Comparison of ENCODE assay signal across 8 cellular contexts in the genomic region with DNA sequence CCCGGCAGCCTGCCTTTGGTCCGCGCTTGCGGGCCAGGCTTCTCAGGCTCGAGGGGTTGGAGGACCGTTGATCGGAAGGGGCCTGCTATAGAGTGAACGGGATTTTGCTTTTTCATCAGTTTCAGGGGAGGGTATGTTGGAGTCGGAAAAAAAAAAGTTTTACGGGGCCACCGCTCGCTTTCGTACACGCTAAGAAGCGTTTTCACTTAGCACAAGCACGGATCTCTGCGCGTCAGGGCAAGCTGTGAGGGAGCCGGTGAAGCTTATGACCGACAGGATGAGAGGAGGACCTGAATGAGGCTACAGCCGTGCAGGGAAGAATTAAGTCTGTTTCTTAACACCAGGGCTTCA. TPM values are rescaled to one million over a fixed set of nuclear protein-coding genes. Genes with fewer than 3 reads are reported as not detected.
DNase-seq lines count a peak whose midpoint lies in the region; ATAC-seq and TF ChIP-seq lines count a peak whose summit lies in the region.

No MANE protein-coding gene starts in this region.

- CTCF ChIA-PET in MCF 10A (lab: Yijun Ruan, JAX) = interaction anchor here (0.6 to 3.0 kb wide), 6 partner anchors 23 to 359 kb away, joined by 3 to 15 read pairs (median 5); a partner anchor contains a TSS

- no peak overlapping the region for H3K4me3 Mint-ChIP-seq in MCF 10A (ENCODE audit: unreplicated experiment)

- no peak for TF ChIP-seq EP300 in tibial nerve (IDR thresholded peaks at IDR 0.05)

- DNase-seq in EL (peak; percentile 20), NB4 (ENCODE audit: low read depth) (peak; percentile 59), MCF 10A (ENCODE audit: unreplicated experiment) (no peak), lung (ENCODE audit: low spot score) (no peak), tibial nerve (ENCODE audit: low spot score in 2 of 2) (no peak), superior temporal gyrus (ENCODE audit: extremely low spot score) (no peak)

- H3K36me3 ChIP-seq in lung (ENCODE audit: control insufficient read depth in 2 of 2, insufficient read depth in 2 of 2, low read length in 2 of 2) (peaks cover 0 to under 1% of the 10 kb centered on the region in 2 donors), tibial nerve (peaks cover 0 to 2% (median 0%) of the 10 kb centered on the region in 3 donors)

- H3K9me3 ChIP-seq in lung (ENCODE audit: control insufficient read depth in 2 of 2, insufficient read depth in 1 of 2, low read length in 1 of 2) = no peaks in the 10 kb centered on the region
- H3K9me3 ChIP-seq in tibial nerve = no peaks in the 10 kb centered on the region

- peaks cover 20% of the 10 kb centered on the region for H3K4me1 Mint-ChIP-seq in MCF 10A (ENCODE audit: insufficient read depth, unreplicated experiment)

- no peak for TF ChIP-seq POLR2A in NB4 (IDR thresholded peaks at IDR 0.05; ENCODE audit: extremely low read depth, insufficient read length)
- TF ChIP-seq POLR2A in tibial nerve (IDR thresholded peaks at IDR 0.05) = no peak

- 0% methylated on average over 21 of the region's 21 CpGs for WGBS in lung, 2 donors
- WGBS in tibial nerve, 2 donors = 0% methylated on average over 21 of the region's 21 CpGs

- H3K27ac Mint-ChIP-seq in MCF 10A (ENCODE audit: low read depth, unreplicated experiment) = peak overlapping the region; percentile 94

- ATAC-seq in GM21526 (IDR thresholded peaks at IDR 0.05; ENCODE audit: low FRiP score, unreplicated experiment) (peak; percentile 4), lung (ENCODE audit: insufficient read depth, low FRiP score) (no peak), HG02970 (IDR thresholded peaks at IDR 0.05; ENCODE audit: low FRiP score, unreplicated experiment) (no peak)

- peaks cover 2 to 8% of the 10 kb centered on the region in 2 donors for H3K4me1 ChIP-seq in lung (ENCODE audit: control insufficient read depth in 2 of 2, insufficient read depth in 2 of 2, low read length in 2 of 2)
- peaks cover 0 to 57% (median 22%) of the 10 kb centered on the region in 4 donors for H3K4me1 ChIP-seq in tibial nerve

- no peaks in the 10 kb centered on the region for H3K27me3 Mint-ChIP-seq in MCF 10A (ENCODE audit: insufficient read depth, unreplicated experiment)

- intact Hi-C loops in MCF 10A (cut with micrococcal nuclease) = loop anchor here (2.0 kb wide), 1 partner anchor 281 kb away; no protein-coding TSS in a partner anchor

- POLR2A ChIA-PET in MCF 10A (lab: Yijun Ruan, JAX) = interaction anchor here (0.6 to 4.3 kb wide), 13 partner anchors 15 to 588 kb away, joined by 3 to 44 read pairs (median 7); a partner anchor contains a TSS

- TF ChIP-seq CTCF in NB4 (IDR thresholded peaks at IDR 0.05; ENCODE audit: low read depth, low read length) = no peak
- no peak for TF ChIP-seq CTCF in MCF 10A (IDR thresholded peaks at IDR 0.05; ENCODE audit: unreplicated experiment)
- TF ChIP-seq CTCF in lung (IDR thresholded peaks at IDR 0.05; ENCODE audit: control extremely low read depth, extremely low read depth) = no peak
- no peak for TF ChIP-seq CTCF in tibial nerve (IDR thresholded peaks at IDR 0.05)

- BruUV-seq in MCF 10A (replicated peaks; lab: Mats Ljungman, UMichigan) = TSS peak; percentile 72

- H3K9me3 Mint-ChIP-seq in MCF 10A (ENCODE audit: unreplicated experiment) = no peaks in the 10 kb centered on the region

- peaks cover 12% of the 10 kb centered on the region for H3K36me3 Mint-ChIP-seq in MCF 10A (ENCODE audit: insufficient read depth, unreplicated experiment)

- H3K27me3 ChIP-seq in lung (ENCODE audit: control insufficient read depth, insufficient read depth) (no peaks in the 10 kb centered on the region), tibial nerve (no peaks in the 10 kb centered on the region)

- H3K4me3 ChIP-seq in NB4 (ENCODE audit: low read depth, low read length) (peak overlapping the region; percentile 98), lung (peak overlapping the region; percentile 90), tibial nerve (peak overlapping the region; percentile 67 to 97 (median 80))

- peak overlapping the region; percentile 84 to 97 for H3K27ac ChIP-seq in lung (ENCODE audit: low read depth in 1 of 2, low read length in 1 of 2)
- peak overlapping the region; percentile 87 to 98 (median 95) for H3K27ac ChIP-seq in tibial nerve

RNA-seq across cellular contexts. Expression of a gene that starts 0.4 kb away (rescaled TPM):
- total RNA-seq in MCF 10A (2022) = 51.0 and 51.6 TPM in 2 replicates
- total RNA-seq in lung = 10 to 100 TPM; 23.7 to 25.9 TPM
- 10 to 100 TPM; 15.6 to 17.8 TPM for polyA plus RNA-seq in lung
- total RNA-seq in tibial nerve = 10 to 100 TPM; 18.6 to 43.9 (median 25.0) TPM

RNA-seq across cellular contexts. Expression of a gene that starts 0.6 kb away (rescaled TPM):
- total RNA-seq in MCF 10A (2022) (124 and 125 TPM in 2 replicates), lung (10 to 100 TPM; 32.4 to 75.6 TPM), tibial nerve (10 to 100 TPM; 65.9 to 97.3 (median 89.0) TPM)
- polyA plus RNA-seq in lung = 100 to 1,000 TPM in 1 of 2 donors, 10 to 100 TPM in 1; 49.7 to 100 TPM

RNA-seq across cellular contexts. Expression of a gene that starts 50.5 kb away (rescaled TPM):
- 74.7 and 82.3 TPM in 2 replicates for total RNA-seq in MCF 10A (2022)
- 10 to 100 TPM; 29.4 to 41.8 TPM for total RNA-seq in lung
- 10 to 100 TPM; 45.2 to 73.5 TPM for polyA plus RNA-seq in lung
- 10 to 100 TPM; 41.9 to 55.1 (median 50.9) TPM for total RNA-seq in tibial nerve

Comparison
In these comparisons a context has a peak if more than half of its experiments do, and no peak if none do; other contexts are left out.
1. DNase-seq: peak in EL (single experiment) and NB4 (single experiment); none in MCF 10A (single experiment), lung (single experiment), tibial nerve (0 of 2) and superior temporal gyrus (single experiment).
2. Peak in every context shown above with its lines, with median percentiles within 50 percentile points of each other: H3K4me3 ChIP-seq.